In the genomic region with DNA sequence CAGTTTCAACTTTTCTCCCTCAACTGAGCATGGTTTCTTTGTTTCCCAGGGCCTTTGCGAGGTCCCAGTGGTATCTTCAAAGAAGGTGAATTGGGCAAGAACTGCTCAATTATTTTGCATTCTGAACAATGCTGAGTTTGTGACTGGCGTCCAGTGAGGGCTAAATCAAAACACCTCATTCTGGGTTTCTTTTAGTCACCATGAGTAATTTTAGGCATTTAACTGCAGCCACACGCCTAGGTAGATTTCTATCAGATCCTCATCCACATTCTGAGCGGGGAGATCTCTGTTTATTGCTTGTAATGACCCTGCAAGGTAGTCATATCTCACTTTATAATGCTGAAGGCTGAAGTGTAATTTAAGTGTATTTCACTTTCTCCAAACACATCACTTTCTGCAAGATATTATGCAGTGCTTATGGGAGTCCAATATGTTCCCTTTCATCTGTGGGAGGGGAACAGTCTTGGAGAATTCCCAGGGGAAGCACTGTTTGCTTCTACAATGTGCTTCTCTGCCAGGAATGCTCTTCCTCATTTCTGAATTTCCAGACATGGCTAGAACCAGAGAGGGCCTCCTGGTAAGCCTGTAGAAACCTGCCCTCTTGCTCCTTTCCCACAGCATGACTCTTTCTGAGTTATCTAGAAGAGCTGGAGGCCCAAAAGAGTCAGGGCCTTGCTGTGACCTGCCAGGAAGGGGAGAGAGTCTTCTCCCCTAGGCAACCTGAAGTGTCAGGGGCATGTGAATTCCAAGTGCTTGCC, we compare ENCODE assay signal across 11 cellular contexts.
DNase-seq lines count a peak whose midpoint lies in the region; ATAC-seq and TF ChIP-seq lines count a peak whose summit lies in the region.
"Had no signal": no experiment of that assay in that cellular context is flagged by ENCODE, and none has a peak within 500 bp of the region (broad histone marks: within the 10 kb centered on the region; RNA-seq: fewer than 3 reads in every experiment).

No MANE protein-coding gene starts in this region.

- peaks cover 12% of the 10 kb centered on the region for H3K27me3 Mint-ChIP-seq in GM23338 (ENCODE audit: insufficient read depth, low read depth, poor library complexity)
- H3K27me3 Mint-ChIP-seq: naive B cell had no signal

- no peak overlapping the region for H3K4me3 ChIP-seq in GM23338
- H3K4me3 ChIP-seq in astrocyte of the spinal cord (ENCODE audit: low read depth, low read length), result no peak overlapping the region
- H3K4me3 ChIP-seq in mesendoderm (ENCODE audit: low read length), result no peak overlapping the region
- H3K4me3 ChIP-seq in Karpas-422 (ENCODE audit: low read length), result no peak overlapping the region

- no peaks in the 10 kb centered on the region for H3K79me2 ChIP-seq in GM23338 (replicated peaks; ENCODE audit: insufficient read depth)
- no peaks in the 10 kb centered on the region for H3K79me2 ChIP-seq in mesendoderm (ENCODE audit: control insufficient read depth, insufficient read depth, low read length)
- no peaks in the 10 kb centered on the region for H3K79me2 ChIP-seq in Karpas-422 (ENCODE audit: low read length)

- no CpG with 5 or more reads among the region's 4 CpGs for WGBS in mesendoderm (ENCODE audit: extremely low coverage, insufficient coverage, low lambda C conversion rate)

- no peak overlapping the region for H3K4me3 Mint-ChIP-seq in GM23338
- H3K4me3 Mint-ChIP-seq: naive B cell had no signal

- H3K56ac ChIP-seq in mesendoderm (ENCODE audit: low read length), result no peak overlapping the region

- no peaks in the 10 kb centered on the region for H3K9me3 Mint-ChIP-seq in GM23338
- H3K9me3 Mint-ChIP-seq: naive B cell had no signal

- peaks cover 16% of the 10 kb centered on the region for H3K4me1 ChIP-seq in GM23338 (ENCODE audit: insufficient read depth)
- H3K4me1 ChIP-seq in mesendoderm (ENCODE audit: control insufficient read depth, low read depth, low read length), result peaks cover 19% of the 10 kb centered on the region
- no peaks in the 10 kb centered on the region for H3K4me1 ChIP-seq in Karpas-422 (ENCODE audit: low read length)

- no peak overlapping the region for H4K8ac ChIP-seq in mesendoderm (ENCODE audit: low read depth, low read length)

- no peak overlapping the region for H2BK15ac ChIP-seq in mesendoderm (replicated peaks; ENCODE audit: low read depth)

- H3K36me3 Mint-ChIP-seq in GM23338 (ENCODE audit: low read depth), result no peaks in the 10 kb centered on the region
- H3K36me3 Mint-ChIP-seq: naive B cell had no signal

- no peak overlapping the region for H3K9ac ChIP-seq in mesendoderm (ENCODE audit: low read length)
- no peak overlapping the region for H3K9ac ChIP-seq in Karpas-422 (ENCODE audit: low read length)

- 0 out of 2 replicates have a peak overlapping the region, but pooled peaks have one; percentile 37 for H3K27ac Mint-ChIP-seq in GM23338
- H3K27ac Mint-ChIP-seq: naive B cell had no signal

- in situ Hi-C loops in astrocyte of the spinal cord (cut with HindIII; ENCODE audit: low sequenced_read_pairs), result no loop called here

- H3K4me1 Mint-ChIP-seq in GM23338, result peaks cover 37% of the 10 kb centered on the region
- H3K4me1 Mint-ChIP-seq: naive B cell had no signal

- H3K79me1 ChIP-seq in mesendoderm (ENCODE audit: low read length), result no peaks in the 10 kb centered on the region

- no peak overlapping the region for H2BK5ac ChIP-seq in mesendoderm (ENCODE audit: low read length)

- H3K23ac ChIP-seq in mesendoderm (ENCODE audit: low read length), result no peak overlapping the region

- H3K27ac ChIP-seq in GM23338 (ENCODE audit: low read depth) (no peak overlapping the region), mesendoderm (ENCODE audit: low read depth, low read length) (no peak overlapping the region), Karpas-422 (ENCODE audit: low read length) (no peak overlapping the region)

- no peak overlapping the region for H2AK5ac ChIP-seq in mesendoderm (ENCODE audit: low read length)

- H3K18ac ChIP-seq in mesendoderm (ENCODE audit: low read length), result no peak overlapping the region

- no peaks in the 10 kb centered on the region for H3K9me3 ChIP-seq in Karpas-422 (ENCODE audit: low read length)

- H3K36me3 ChIP-seq in GM23338 (ENCODE audit: insufficient read depth) (no peaks in the 10 kb centered on the region), mesendoderm (ENCODE audit: control insufficient read depth, insufficient read depth, low read length) (no peaks in the 10 kb centered on the region), Karpas-422 (ENCODE audit: insufficient read depth, low read length) (no peaks in the 10 kb centered on the region)

- H3F3A ChIP-seq in GM23338 (replicated peaks; ENCODE audit: low read depth), result no peaks in the 10 kb centered on the region

- ATAC-seq in GM23338, result no peak
- ATAC-seq: Panc1 had no signal

- H3K27me3 ChIP-seq in GM23338 (ENCODE audit: insufficient read depth), result no peaks in the 10 kb centered on the region
- no peaks in the 10 kb centered on the region for H3K27me3 ChIP-seq in mesendoderm (ENCODE audit: insufficient read depth, low read length, poor library complexity)
- no peaks in the 10 kb centered on the region for H3K27me3 ChIP-seq in Karpas-422 (ENCODE audit: low read length)

- no peaks in the 10 kb centered on the region for H4K20me1 ChIP-seq in GM23338 (replicated peaks; ENCODE audit: insufficient read depth)
- H4K20me1 ChIP-seq in Karpas-422 (ENCODE audit: insufficient read depth, low read depth, low read length), result no peaks in the 10 kb centered on the region

- no peak overlapping the region for H3K4ac ChIP-seq in mesendoderm (ENCODE audit: low read depth, low read length)

- TF ChIP-seq CTCF in GM23338 (conservative IDR thresholded peaks at IDR 0.05; ENCODE audit: low read depth in 2 of 2), result no peak
- TF ChIP-seq CTCF in astrocyte of the spinal cord (IDR thresholded peaks at IDR 0.05; ENCODE audit: low read depth, low read length), result no peak

- H3K4me2 ChIP-seq in GM23338 (no peak overlapping the region), mesendoderm (ENCODE audit: low read length) (no peak overlapping the region), Karpas-422 (ENCODE audit: low read depth, low read length, poor library complexity, severe bottlenecking) (no peak overlapping the region)

- no peak overlapping the region for H4K5ac ChIP-seq in mesendoderm (ENCODE audit: low read length)

- no peak overlapping the region for H2BK120ac ChIP-seq in mesendoderm (ENCODE audit: low read depth, low read length)

- H2AFZ ChIP-seq in GM23338 (no peak overlapping the region), Karpas-422 (ENCODE audit: low read length) (no peak overlapping the region)

- H3K9me2 ChIP-seq in GM23338 (ENCODE audit: insufficient read depth) (no peaks in the 10 kb centered on the region), Karpas-422 (replicated peaks; ENCODE audit: insufficient read depth, low read length) (no peaks in the 10 kb centered on the region)

- DNase-seq in COLO829 (ENCODE audit: low spot score) (peak; percentile 68), GM23338 (ENCODE audit: low spot score) (no peak), astrocyte of the spinal cord (ENCODE audit: low read depth, low spot score) (peak; percentile 61), mesendoderm (peak; percentile 73), iPS-NIHi11 (ENCODE audit: low spot score) (no peak), Karpas-422 (no peak), foreskin melanocyte (no peak), NCI-H2107 (lab: John Stamatoyannopoulos, UW) (no peak)
- DNase-seq: DMS79, naive B cell had no signal

TF ChIP-seq in GM23338, 12 proteins besides CTCF, POLR2A, EP300 and RAD21 (continues in another document):
- no peak for TF ChIP-seq POLR2AphosphoS5 (IDR thresholded peaks at IDR 0.05; ENCODE audit: low read depth)
- no peak for TF ChIP-seq STAT1 (IDR thresholded peaks at IDR 0.05; ENCODE audit: unreplicated experiment)
- no peak for TF ChIP-seq ZNF114 (CRISPR knock-in tag; IDR thresholded peaks at IDR 0.05)
- no peak for TF ChIP-seq ZNF331 (CRISPR knock-in tag; IDR thresholded peaks at IDR 0.05; ENCODE audit: low read depth)
- TF ChIP-seq JUNB (IDR thresholded peaks at IDR 0.05; ENCODE audit: unreplicated experiment), result no peak
- TF ChIP-seq NANOG (IDR thresholded peaks at IDR 0.05; ENCODE audit: borderline replicate concordance), result no peak
- no peak for TF ChIP-seq EZH2phosphoT487 (IDR thresholded peaks at IDR 0.05; ENCODE audit: unreplicated experiment)
- TF ChIP-seq, protein P1, sequence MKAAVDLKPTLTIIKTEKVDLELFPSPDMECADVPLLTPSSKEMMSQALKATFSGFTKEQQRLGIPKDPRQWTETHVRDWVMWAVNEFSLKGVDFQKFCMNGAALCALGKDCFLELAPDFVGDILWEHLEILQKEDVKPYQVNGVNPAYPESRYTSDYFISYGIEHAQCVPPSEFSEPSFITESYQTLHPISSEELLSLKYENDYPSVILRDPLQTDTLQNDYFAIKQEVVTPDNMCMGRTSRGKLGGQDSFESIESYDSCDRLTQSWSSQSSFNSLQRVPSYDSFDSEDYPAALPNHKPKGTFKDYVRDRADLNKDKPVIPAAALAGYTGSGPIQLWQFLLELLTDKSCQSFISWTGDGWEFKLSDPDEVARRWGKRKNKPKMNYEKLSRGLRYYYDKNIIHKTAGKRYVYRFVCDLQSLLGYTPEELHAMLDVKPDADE (IDR thresholded peaks at IDR 0.05), result no peak
- TF ChIP-seq, protein P2, sequence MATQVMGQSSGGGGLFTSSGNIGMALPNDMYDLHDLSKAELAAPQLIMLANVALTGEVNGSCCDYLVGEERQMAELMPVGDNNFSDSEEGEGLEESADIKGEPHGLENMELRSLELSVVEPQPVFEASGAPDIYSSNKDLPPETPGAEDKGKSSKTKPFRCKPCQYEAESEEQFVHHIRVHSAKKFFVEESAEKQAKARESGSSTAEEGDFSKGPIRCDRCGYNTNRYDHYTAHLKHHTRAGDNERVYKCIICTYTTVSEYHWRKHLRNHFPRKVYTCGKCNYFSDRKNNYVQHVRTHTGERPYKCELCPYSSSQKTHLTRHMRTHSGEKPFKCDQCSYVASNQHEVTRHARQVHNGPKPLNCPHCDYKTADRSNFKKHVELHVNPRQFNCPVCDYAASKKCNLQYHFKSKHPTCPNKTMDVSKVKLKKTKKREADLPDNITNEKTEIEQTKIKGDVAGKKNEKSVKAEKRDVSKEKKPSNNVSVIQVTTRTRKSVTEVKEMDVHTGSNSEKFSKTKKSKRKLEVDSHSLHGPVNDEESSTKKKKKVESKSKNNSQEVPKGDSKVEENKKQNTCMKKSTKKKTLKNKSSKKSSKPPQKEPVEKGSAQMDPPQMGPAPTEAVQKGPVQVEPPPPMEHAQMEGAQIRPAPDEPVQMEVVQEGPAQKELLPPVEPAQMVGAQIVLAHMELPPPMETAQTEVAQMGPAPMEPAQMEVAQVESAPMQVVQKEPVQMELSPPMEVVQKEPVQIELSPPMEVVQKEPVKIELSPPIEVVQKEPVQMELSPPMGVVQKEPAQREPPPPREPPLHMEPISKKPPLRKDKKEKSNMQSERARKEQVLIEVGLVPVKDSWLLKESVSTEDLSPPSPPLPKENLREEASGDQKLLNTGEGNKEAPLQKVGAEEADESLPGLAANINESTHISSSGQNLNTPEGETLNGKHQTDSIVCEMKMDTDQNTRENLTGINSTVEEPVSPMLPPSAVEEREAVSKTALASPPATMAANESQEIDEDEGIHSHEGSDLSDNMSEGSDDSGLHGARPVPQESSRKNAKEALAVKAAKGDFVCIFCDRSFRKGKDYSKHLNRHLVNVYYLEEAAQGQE (IDR thresholded peaks at IDR 0.05; ENCODE audit: unreplicated experiment), result no peak
- TF ChIP-seq EZH2 (IDR thresholded peaks at IDR 0.05; ENCODE audit: low read depth, unreplicated experiment), result no peak

Comparison
In these comparisons a context has a peak if more than half of its experiments do, and no peak if none do; other contexts are left out.
1. DNase-seq: peak in COLO829 (single experiment), astrocyte of the spinal cord (single experiment) and mesendoderm (single experiment); none in GM23338 (single experiment), iPS-NIHi11 (single experiment), Karpas-422 (single experiment), foreskin melanocyte (single experiment) and NCI-H2107 (single experiment).